9 cellular contexts compared by ENCODE assay signal in the genomic region with DNA sequence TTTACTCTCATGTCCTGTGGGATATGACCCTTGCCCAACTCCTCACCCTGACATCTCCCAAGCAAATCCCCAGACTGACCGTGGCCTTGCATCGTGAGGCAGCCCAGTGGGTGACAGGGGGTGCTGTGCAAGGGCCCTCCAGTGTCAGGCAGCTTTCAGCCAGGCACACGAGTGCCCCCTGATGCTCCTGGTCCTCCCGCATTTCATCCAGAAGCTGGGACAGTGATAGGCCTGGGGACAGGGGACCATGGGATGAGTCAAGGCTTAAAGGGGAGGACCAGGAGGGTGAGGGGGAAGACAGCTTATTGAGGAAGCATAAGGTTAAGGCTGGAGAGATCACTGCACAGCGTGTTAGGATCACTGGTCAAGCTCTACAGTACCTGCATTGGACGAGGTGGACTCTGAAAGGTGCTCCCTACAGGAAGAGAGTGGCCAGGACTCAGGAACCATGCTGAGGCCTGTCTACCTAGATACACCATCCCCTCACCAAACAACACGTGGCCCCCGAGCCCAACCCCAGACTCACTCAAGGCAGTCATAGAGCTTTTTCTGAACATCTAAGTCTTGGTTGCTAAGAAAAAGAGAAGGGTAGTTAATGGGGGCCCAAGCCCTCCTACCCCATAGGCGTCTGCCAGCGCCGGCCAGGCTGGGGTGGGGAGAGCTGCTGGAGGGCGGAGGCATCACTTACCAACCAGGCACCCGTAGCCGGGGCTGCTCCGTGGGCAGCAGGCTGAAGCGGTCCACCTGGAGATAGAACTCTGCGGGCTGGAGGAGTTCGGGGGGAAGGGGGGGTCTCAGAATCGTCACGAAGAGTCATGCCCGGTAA. TPM values are rescaled to one million over a fixed set of nuclear protein-coding genes. Genes with fewer than 3 reads are reported as not detected.
DNase-seq lines count a peak whose midpoint lies in the region; ATAC-seq and TF ChIP-seq lines count a peak whose summit lies in the region.
"Had no signal": no experiment of that assay in that cellular context is flagged by ENCODE, and none has a peak within 500 bp of the region (broad histone marks: within the 10 kb centered on the region; RNA-seq: fewer than 3 reads in every experiment).

No MANE protein-coding gene starts in this region.

- DNase-seq in AG10803 (ENCODE audit: low read depth): no peak
- DNase-seq in LNCaP clone FGC (ENCODE audit: low read depth): no peak
- DNase-seq in chondrocyte (ENCODE audit: low spot score): peak; percentile 38
- DNase-seq in naive thymus-derived CD8-positive, alpha-beta T cell: no peak
- no peak for DNase-seq in amniotic stem cell (lab: John Stamatoyannopoulos, UW)
- no peak for DNase-seq in cerebellum (ENCODE audit: low spot score)
- no peak for DNase-seq in NCI-H748 treated with DMSO at 0.1 percent for 48 hours (lab: John Stamatoyannopoulos, UW)
- no peak for DNase-seq in inferior parietal cortex (ENCODE audit: extremely low spot score)
- DNase-seq: NCI-H69 had no signal

- no peaks in the 10 kb centered on the region for H3K9me3 Mint-ChIP-seq in chondrocyte (ENCODE audit: low read depth)
- H3K9me3 Mint-ChIP-seq in naive thymus-derived CD8-positive, alpha-beta T cell: no peaks in the 10 kb centered on the region

- POLR2A ChIA-PET in naive thymus-derived CD8-positive, alpha-beta T cell (lab: Charles Lee): interaction anchor here (0.5 to 6.6 kb wide), 10 partner anchors 13 to 180 kb away, joined by 3 to 82 read pairs (median 6); partner anchors contain the start of genes CARMIL2 and CTCF

- H3K27ac Mint-ChIP-seq in chondrocyte (ENCODE audit: unreplicated experiment): no peak overlapping the region
- H3K27ac Mint-ChIP-seq in naive thymus-derived CD8-positive, alpha-beta T cell: peak overlapping the region in 9 of 10 donors; percentile 29 to 98 (median 90)

- peaks cover 17% of the 10 kb centered on the region for H3K4me1 Mint-ChIP-seq in chondrocyte (ENCODE audit: low read depth)
- H3K4me1 Mint-ChIP-seq in naive thymus-derived CD8-positive, alpha-beta T cell: peaks cover 8 to 43% (median 28%) of the 10 kb centered on the region in 4 donors

- H3K27me3 Mint-ChIP-seq in chondrocyte (ENCODE audit: low read depth): peaks cover 3% of the 10 kb centered on the region
- H3K27me3 Mint-ChIP-seq in naive thymus-derived CD8-positive, alpha-beta T cell: no peaks in the 10 kb centered on the region

- peak overlapping the region; percentile 87 for H3K4me3 Mint-ChIP-seq in chondrocyte (ENCODE audit: unreplicated experiment)
- H3K4me3 Mint-ChIP-seq in naive thymus-derived CD8-positive, alpha-beta T cell: peak overlapping the region; percentile 88 to 97 (median 94)

- peak overlapping the region; percentile 94 for H3K4me3 ChIP-seq in AG10803 (ENCODE audit: low read length)
- peak overlapping the region; percentile 57 for H3K4me3 ChIP-seq in LNCaP clone FGC (ENCODE audit: low read depth, low read length)

- H3K36me3 Mint-ChIP-seq in chondrocyte (ENCODE audit: low read depth): no peaks in the 10 kb centered on the region
- peaks cover 0 to 22% (median 6%) of the 10 kb centered on the region in 3 donors for H3K36me3 Mint-ChIP-seq in naive thymus-derived CD8-positive, alpha-beta T cell

- TF ChIP-seq CTCF in AG10803 (conservative IDR thresholded peaks at IDR 0.05; ENCODE audit: low read length) (no peak), LNCaP clone FGC (IDR thresholded peaks at IDR 0.05; ENCODE audit: control insufficient read depth, extremely low read depth, insufficient read depth) (no peak), chondrocyte (IDR thresholded peaks at IDR 0.05) (no peak)

- no peak for ATAC-seq in naive thymus-derived CD8-positive, alpha-beta T cell

RNA-seq across cellular contexts. Expression of gene ACD, which starts 1.0 kb away (rescaled TPM):
- 16.2 to 18.0 TPM (median 17.2 TPM) in 3 replicates for total RNA-seq in chondrocyte
- 10 to 100 TPM; 41.8 to 46.6 TPM for total RNA-seq in naive thymus-derived CD8-positive, alpha-beta T cell
- polyA plus RNA-seq in naive thymus-derived CD8-positive, alpha-beta T cell: 10 to 100 TPM; 24.6 to 38.1 (median 28.2) TPM
- 17.7 TPM for total RNA-seq in cerebellum

RNA-seq across cellular contexts. Expression of gene PARD6A, which starts 1.7 kb away (rescaled TPM):
- total RNA-seq in chondrocyte (2.5 to 3.5 TPM (median 3.3 TPM) in 3 replicates), cerebellum (8.6 TPM)
- 1 to 10 TPM; 4.3 to 6.0 TPM for total RNA-seq in naive thymus-derived CD8-positive, alpha-beta T cell
- polyA plus RNA-seq in naive thymus-derived CD8-positive, alpha-beta T cell: 10 to 100 TPM; 10.6 to 13.3 (median 11.2) TPM

RNA-seq across cellular contexts. Expression of gene ENKD1, which starts 7.5 kb away (rescaled TPM):
- total RNA-seq in chondrocyte: 6.2 to 9.2 TPM (median 6.4 TPM) in 3 replicates
- 1 to 10 TPM; 7.5 to 8.4 TPM for total RNA-seq in naive thymus-derived CD8-positive, alpha-beta T cell
- 1 to 10 TPM; 1.5 to 2.8 (median 1.6) TPM for polyA plus RNA-seq in naive thymus-derived CD8-positive, alpha-beta T cell
- 10.1 TPM for total RNA-seq in cerebellum

RNA-seq across cellular contexts. Expression of gene C16orf86, which starts 7.6 kb away (rescaled TPM):
- total RNA-seq in chondrocyte: 0.82 to 3.1 TPM (median 0.85 TPM) in 3 replicates
- total RNA-seq in naive thymus-derived CD8-positive, alpha-beta T cell: 1 to 10 TPM; 4.7 to 6.1 TPM
- polyA plus RNA-seq in naive thymus-derived CD8-positive, alpha-beta T cell: 1 to 10 TPM; 4.3 to 5.1 (median 4.3) TPM
- 1.4 TPM for total RNA-seq in cerebellum

RNA-seq across cellular contexts. Expression of gene CARMIL2, which starts 14.1 kb away (rescaled TPM):
- 0.97 to 1.8 TPM (median 1.5 TPM) in 3 replicates for total RNA-seq in chondrocyte
- 100 to 1,000 TPM; 184 to 189 TPM for total RNA-seq in naive thymus-derived CD8-positive, alpha-beta T cell
- polyA plus RNA-seq in naive thymus-derived CD8-positive, alpha-beta T cell: 10 to 100 TPM; 12.8 to 28.7 (median 13.3) TPM
- total RNA-seq in cerebellum: 1.3 TPM
